In the genomic region with DNA sequence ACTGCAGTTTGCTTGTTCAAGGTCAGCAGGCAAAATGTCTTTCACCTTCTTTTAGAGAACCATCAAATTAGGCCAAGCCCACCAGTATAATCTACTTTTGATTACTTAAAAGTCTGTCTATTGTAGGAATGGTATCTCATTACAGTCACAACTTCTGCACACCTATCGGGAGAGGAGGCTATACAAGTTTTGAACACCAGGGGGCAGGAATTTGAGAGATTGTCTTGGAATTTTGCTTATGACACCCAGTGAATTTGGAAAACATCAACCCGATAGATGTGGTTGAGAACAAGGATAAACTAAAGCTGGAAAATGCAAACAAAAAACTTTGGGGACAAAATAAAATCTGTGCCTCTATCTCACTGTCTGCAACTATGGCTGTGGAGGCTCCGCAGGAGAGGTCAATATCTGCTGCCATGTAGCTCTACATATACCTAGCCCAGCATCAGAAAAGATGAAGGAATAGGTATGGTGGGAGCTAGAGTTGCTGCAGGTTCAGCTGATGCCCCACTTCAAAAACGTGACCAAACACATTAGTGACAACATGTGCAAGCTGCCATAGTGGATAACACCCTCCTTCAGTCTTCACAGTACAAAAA, we compare ENCODE assay signal across 8 cellular contexts.
DNase-seq lines count a peak whose midpoint lies in the region; ATAC-seq, FAIRE-seq and TF ChIP-seq lines count a peak whose summit lies in the region.

No MANE protein-coding gene starts in this region.

- H2BK120ac ChIP-seq in mesenchymal stem cell (ENCODE audit: low read depth, low read length), result no peak overlapping the region

- in situ Hi-C loops in GM12878 (cut with MboI), result no loop called here

- 13% methylated on average over 4 of the region's 4 CpGs for WGBS in GM12878 (ENCODE audit: insufficient coverage, insufficient replicate concordance, low lambda C conversion rate, missing lambda C conversion rate)
- 88% methylated on average over 3 of the region's 4 CpGs for WGBS in mesenchymal stem cell

- H3K4me3 ChIP-seq in GM12864 (ENCODE audit: low read depth, low read length) (no peak overlapping the region), Karpas-422 (ENCODE audit: low read length) (no peak overlapping the region), GM12878 (no peak overlapping the region), mesenchymal stem cell (ENCODE audit: insufficient read depth in 1 of 2, low read depth in 1 of 2, low read length in 2 of 2) (no peak overlapping the region)

- H3K79me1 ChIP-seq in mesenchymal stem cell (replicated peaks; ENCODE audit: low read length, poor library complexity, severe bottlenecking), result no peaks in the 10 kb centered on the region

- TF ChIP-seq RAD21 in GM12878 (IDR thresholded peaks at IDR 0.05; ENCODE audit: insufficient read depth, low read depth, low read length), result no peak

- H3K14ac ChIP-seq in mesenchymal stem cell (ENCODE audit: low read length in 2 of 2), result no peak overlapping the region

- TF ChIP-seq EP300 in GM12878 (IDR thresholded peaks at IDR 0.05; ENCODE audit: borderline replicate concordance in 1 of 2, control insufficient read depth in 1 of 2, low read depth in 2 of 2, low read length in 2 of 2), result no peak

- DNase-seq in GM12864 (ENCODE audit: low read depth) (no peak), Karpas-422 (peak; percentile 48), GM12878 (ENCODE audit: low read depth, low spot score) (no peak), mesenchymal stem cell (peak; percentile 17), NCI-H1436 (lab: John Stamatoyannopoulos, UW) (no peak), NCI-H345 treated with DMSO at 0.1 percent for 48 hours (lab: John Stamatoyannopoulos, UW; ENCODE audit: unreplicated experiment) (no peak)

- H3K23ac ChIP-seq in mesenchymal stem cell (ENCODE audit: low read length in 2 of 2), result no peak overlapping the region

- peaks cover 40% of the 10 kb centered on the region for H3K9me3 ChIP-seq in Karpas-422 (ENCODE audit: low read length)
- no peaks in the 10 kb centered on the region for H3K9me3 ChIP-seq in GM12878 (replicated peaks; ENCODE audit: control insufficient read depth, insufficient read depth, low read length)
- no peaks in the 10 kb centered on the region for H3K9me3 ChIP-seq in mesenchymal stem cell (ENCODE audit: control insufficient read depth, low read length)

- RAD21 ChIA-PET in GM12878 (lab: Charles Lee; ENCODE audit: unreplicated experiment), result interaction anchor here (0.9 to 2.7 kb wide), 3 partner anchors 133 to 469 kb away, joined by 3 to 22 read pairs (median 4); no protein-coding TSS in a partner anchor

- CTCF ChIA-PET in GM12878 (lab: Yijun Ruan, JAX), result interaction anchor here (0.6 to 2.5 kb wide), 16 partner anchors 9 to 469 kb away, joined by 3 to 19 read pairs (median 4); no protein-coding TSS in a partner anchor

- H3K9me2 ChIP-seq in Karpas-422 (replicated peaks; ENCODE audit: insufficient read depth, low read length), result no peaks in the 10 kb centered on the region

- H2BK12ac ChIP-seq in mesenchymal stem cell (ENCODE audit: low read length in 2 of 2), result no peak overlapping the region

- H4K91ac ChIP-seq in mesenchymal stem cell (ENCODE audit: low read length), result no peak overlapping the region

- POLR2A ChIA-PET in GM12878 (lab: Charles Lee), result no interaction called here

- H2BK15ac ChIP-seq in mesenchymal stem cell (ENCODE audit: low read depth, poor library complexity, severe bottlenecking), result no peak overlapping the region

- H3K4me2 ChIP-seq in Karpas-422 (ENCODE audit: low read depth, low read length, poor library complexity, severe bottlenecking) (no peak overlapping the region), GM12878 (ENCODE audit: control insufficient read depth, insufficient read depth) (no peak overlapping the region), mesenchymal stem cell (ENCODE audit: low read length, poor library complexity, severe bottlenecking) (no peak overlapping the region)

- ATAC-seq in GM12878 (peak; percentile 58), HG03159 (IDR thresholded peaks at IDR 0.05; ENCODE audit: unreplicated experiment) (no peak), GM18858 (IDR thresholded peaks at IDR 0.05; ENCODE audit: unreplicated experiment) (no peak)

- SMC1A ChIA-PET in GM12878 (lab: Charles Lee; ENCODE audit: uncharacterized antibody, unreplicated experiment), result interaction anchor here (0.7 to 2.1 kb wide), 12 partner anchors 9 to 469 kb away, joined by 3 to 6 read pairs (median 4); no protein-coding TSS in a partner anchor

- TF ChIP-seq CTCF in GM12864 (IDR thresholded peaks at IDR 0.05; ENCODE audit: low read depth, low read length, missing control alignments) (peak; percentile 24), GM12878 (IDR thresholded peaks at IDR 0.05 in 2 of 3, conservative IDR thresholded peaks at IDR 0.05 in 1 of 3; ENCODE audit: control insufficient read depth in 2 of 3, extremely low read depth in 1 of 3, insufficient read depth in 1 of 3, low read depth in 3 of 3, low read length in 3 of 3) (peak; percentile 38 to 52 (median 46); a peak in 4 of 6 replicates)

- no peaks in the 10 kb centered on the region for H3K79me2 ChIP-seq in Karpas-422 (ENCODE audit: low read length)
- H3K79me2 ChIP-seq in GM12878 (ENCODE audit: control insufficient read depth, insufficient read depth, low read length), result no peaks in the 10 kb centered on the region

- H3K4me1 ChIP-seq in Karpas-422 (ENCODE audit: low read length) (no peaks in the 10 kb centered on the region), GM12878 (ENCODE audit: control insufficient read depth, insufficient read depth, low read length) (no peaks in the 10 kb centered on the region), mesenchymal stem cell (ENCODE audit: control insufficient read depth, insufficient read depth, low read depth, low read length) (no peaks in the 10 kb centered on the region)

- H4K20me1 ChIP-seq in Karpas-422 (ENCODE audit: insufficient read depth, low read depth, low read length) (no peaks in the 10 kb centered on the region), GM12878 (ENCODE audit: control insufficient read depth, insufficient read depth) (no peaks in the 10 kb centered on the region)

- no peak overlapping the region for H4K8ac ChIP-seq in mesenchymal stem cell (ENCODE audit: low read length)

- H2AFZ ChIP-seq in Karpas-422 (ENCODE audit: low read length) (no peak overlapping the region), GM12878 (ENCODE audit: control insufficient read depth, low read depth, low read length) (no peak overlapping the region), mesenchymal stem cell (ENCODE audit: low read depth, low read length) (no peak overlapping the region)

- H3K36me3 ChIP-seq in Karpas-422 (ENCODE audit: insufficient read depth, low read length) (no peaks in the 10 kb centered on the region), GM12878 (ENCODE audit: control insufficient read depth in 2 of 2, insufficient read depth in 2 of 2, low read length in 1 of 2) (no peaks in the 10 kb centered on the region), mesenchymal stem cell (ENCODE audit: control insufficient read depth in 1 of 2, insufficient read depth in 2 of 2, low read depth in 1 of 2, low read length in 2 of 2) (no peaks in the 10 kb centered on the region)

- H3K27me3 ChIP-seq in Karpas-422 (ENCODE audit: low read length) (no peaks in the 10 kb centered on the region), GM12878 (replicated peaks in 1 of 2; ENCODE audit: control insufficient read depth in 2 of 2, insufficient read depth in 2 of 2, low read length in 1 of 2) (no peaks in the 10 kb centered on the region), mesenchymal stem cell (ENCODE audit: control insufficient read depth in 1 of 2, insufficient read depth in 1 of 2, low read length in 2 of 2) (no peaks in the 10 kb centered on the region)

- no peak for FAIRE-seq in GM12878 (lab: Jason Lieb, UNC)

- intact Hi-C loops in GM12878 (cut with micrococcal nuclease; ENCODE audit: unreplicated experiment), result loop anchor here (1.0 kb wide), 1 partner anchor 232 kb away; no protein-coding TSS in a partner anchor

- no peak overlapping the region for H2AK5ac ChIP-seq in mesenchymal stem cell (ENCODE audit: low read length, severe bottlenecking)

- BruUV-seq in GM12878 (replicated peaks; lab: Mats Ljungman, UMichigan), result no TSS peak

- H3K9ac ChIP-seq in Karpas-422 (ENCODE audit: low read length), result no peak overlapping the region
- no peak overlapping the region for H3K9ac ChIP-seq in GM12878 (ENCODE audit: control insufficient read depth, insufficient read depth, low read length)
- no peak overlapping the region for H3K9ac ChIP-seq in mesenchymal stem cell (ENCODE audit: low read length)

- H2BK5ac ChIP-seq in mesenchymal stem cell (ENCODE audit: low read depth, low read length, poor library complexity, severe bottlenecking), result no peak overlapping the region

- no peak overlapping the region for H3K27ac ChIP-seq in Karpas-422 (ENCODE audit: low read length)
- H3K27ac ChIP-seq in GM12878 (ENCODE audit: control insufficient read depth, insufficient read depth), result no peak overlapping the region
- no peak overlapping the region for H3K27ac ChIP-seq in mesenchymal stem cell (ENCODE audit: low read length, poor library complexity, severe bottlenecking)

- TF ChIP-seq POLR2A in GM12878 (IDR thresholded peaks at IDR 0.05; ENCODE audit: low read depth, low read length), result no peak

- H3K18ac ChIP-seq in mesenchymal stem cell (ENCODE audit: low read depth in 1 of 2, low read length in 2 of 2), result no peak overlapping the region

- H3K4ac ChIP-seq in mesenchymal stem cell (ENCODE audit: low read depth in 1 of 2, low read length in 2 of 2), result no peak overlapping the region

TF ChIP-seq in GM12878, 131 proteins besides CTCF, POLR2A, EP300 and RAD21:
- TF ChIP-seq SMC3 (IDR thresholded peaks at IDR 0.05; ENCODE audit: borderline replicate concordance, low read length), result peak; percentile 62; the same call in 1 of the 2 replicates
- TF ChIP-seq, protein P1, sequence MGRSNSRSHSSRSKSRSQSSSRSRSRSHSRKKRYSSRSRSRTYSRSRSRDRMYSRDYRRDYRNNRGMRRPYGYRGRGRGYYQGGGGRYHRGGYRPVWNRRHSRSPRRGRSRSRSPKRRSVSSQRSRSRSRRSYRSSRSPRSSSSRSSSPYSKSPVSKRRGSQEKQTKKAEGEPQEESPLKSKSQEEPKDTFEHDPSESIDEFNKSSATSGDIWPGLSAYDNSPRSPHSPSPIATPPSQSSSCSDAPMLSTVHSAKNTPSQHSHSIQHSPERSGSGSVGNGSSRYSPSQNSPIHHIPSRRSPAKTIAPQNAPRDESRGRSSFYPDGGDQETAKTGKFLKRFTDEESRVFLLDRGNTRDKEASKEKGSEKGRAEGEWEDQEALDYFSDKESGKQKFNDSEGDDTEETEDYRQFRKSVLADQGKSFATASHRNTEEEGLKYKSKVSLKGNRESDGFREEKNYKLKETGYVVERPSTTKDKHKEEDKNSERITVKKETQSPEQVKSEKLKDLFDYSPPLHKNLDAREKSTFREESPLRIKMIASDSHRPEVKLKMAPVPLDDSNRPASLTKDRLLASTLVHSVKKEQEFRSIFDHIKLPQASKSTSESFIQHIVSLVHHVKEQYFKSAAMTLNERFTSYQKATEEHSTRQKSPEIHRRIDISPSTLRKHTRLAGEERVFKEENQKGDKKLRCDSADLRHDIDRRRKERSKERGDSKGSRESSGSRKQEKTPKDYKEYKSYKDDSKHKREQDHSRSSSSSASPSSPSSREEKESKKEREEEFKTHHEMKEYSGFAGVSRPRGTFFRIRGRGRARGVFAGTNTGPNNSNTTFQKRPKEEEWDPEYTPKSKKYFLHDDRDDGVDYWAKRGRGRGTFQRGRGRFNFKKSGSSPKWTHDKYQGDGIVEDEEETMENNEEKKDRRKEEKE (IDR thresholded peaks at IDR 0.05), result no peak

Comparison
In these comparisons a context has a peak if more than half of its experiments do, and no peak if none do; other contexts are left out.
1. DNase-seq: peak in Karpas-422 (single experiment) and mesenchymal stem cell (single experiment); none in GM12864 (single experiment), GM12878 (single experiment), NCI-H1436 (single experiment) and NCI-H345 treated with DMSO at 0.1 percent for 48 hours (single experiment).